15 cellular contexts compared by ENCODE assay signal in genomic region chr3:119388577-119388976, GRCh38.
DNase-seq lines count a peak whose midpoint lies in the region; ATAC-seq and TF ChIP-seq lines count a peak whose summit lies in the region.
"Had no signal": no experiment of that assay in that cellular context is flagged by ENCODE, and none has a peak within 500 bp of the region (broad histone marks: within the 10 kb centered on the region; RNA-seq: fewer than 3 reads in every experiment).

No MANE protein-coding gene starts in this region.

- TF ChIP-seq POLR2A in testis (IDR thresholded peaks at IDR 0.05) = no peak

- no peaks in the 10 kb centered on the region for H3K36me3 ChIP-seq in Loucy (ENCODE audit: insufficient read depth, low read length)
- H3K36me3 ChIP-seq in testis (ENCODE audit: low read depth, missing control alignments) = no peaks in the 10 kb centered on the region
- H3K36me3 ChIP-seq: pancreas had no signal

- TF ChIP-seq CTCF in AG09309 (IDR thresholded peaks at IDR 0.05; ENCODE audit: control insufficient read depth, insufficient read depth, low read depth, low read length, missing control alignments) = peak; percentile 18
- TF ChIP-seq CTCF in Loucy (conservative IDR thresholded peaks at IDR 0.05; ENCODE audit: low read length) = peak; percentile 65
- no peak for TF ChIP-seq CTCF in WTC11 (IDR thresholded peaks at IDR 0.05)
- peak; percentile 5 for TF ChIP-seq CTCF in fibroblast of the aortic adventitia (IDR thresholded peaks at IDR 0.05; ENCODE audit: insufficient read depth, low read length)
- no peak for TF ChIP-seq CTCF in nephron progenitor cell (IDR thresholded peaks at IDR 0.05)
- no peak for TF ChIP-seq CTCF in testis (IDR thresholded peaks at IDR 0.05)

- H3K27me3 ChIP-seq in Loucy (ENCODE audit: insufficient read depth, low read length, poor library complexity, severe bottlenecking) (no peaks in the 10 kb centered on the region), testis (no peaks in the 10 kb centered on the region)
- H3K27me3 ChIP-seq: heart right ventricle, pancreas, spleen had no signal

- DNase-seq in AG09309 (ENCODE audit: low read depth) (no peak), WTC11 (ENCODE audit: low spot score) (no peak), fibroblast of the aortic adventitia (ENCODE audit: low read depth) (no peak), immature natural killer cell (no peak), nephron progenitor cell (no peak), testis (no peak)
- DNase-seq in activated CD4-positive, alpha-beta T cell treated with anti-CD3 and anti-CD28 coated beads, Interleukin-2, amount 50 U/mL, for 48 hours = no peak
- DNase-seq: AML-193; heart right ventricle; pancreas; spleen; stimulated activated naive CD8-positive, alpha-beta T cell treated with anti-CD3 and anti-CD28 coated beads, Interleukin-15, Interleukin-2, amounts not matched to agents 100 U/mL and 50 U/mL, for 24 hours had no signal

- no peaks in the 10 kb centered on the region for H3F3A ChIP-seq in Loucy (ENCODE audit: low read depth)

- H3K79me2 ChIP-seq in Loucy (ENCODE audit: insufficient read depth, low read length) = no peaks in the 10 kb centered on the region

- no peaks in the 10 kb centered on the region for H3K9me2 ChIP-seq in Loucy (replicated peaks; ENCODE audit: low read depth, low read length)

- no peak overlapping the region for H3K4me2 ChIP-seq in Loucy (ENCODE audit: low read depth, low read length, poor library complexity, severe bottlenecking)

- H3K4me3 ChIP-seq in AG09309 (ENCODE audit: control insufficient read depth, low read depth, low read length) (no peak overlapping the region), Loucy (ENCODE audit: low read length, poor library complexity, severe bottlenecking) (no peak overlapping the region), fibroblast of the aortic adventitia (ENCODE audit: low read depth, low read length) (no peak overlapping the region), testis (no peak overlapping the region)
- H3K4me3 ChIP-seq: coronary artery, heart right ventricle, pancreas, spleen had no signal

- H3K27ac ChIP-seq in testis = no peak overlapping the region
- H3K27ac ChIP-seq: coronary artery, heart right ventricle, pancreas, spleen had no signal

- no peak overlapping the region for H3K4me3 Mint-ChIP-seq in WTC11
- H3K4me3 Mint-ChIP-seq in immature natural killer cell = no peak overlapping the region
- H3K4me3 Mint-ChIP-seq in nephron progenitor cell = no peak overlapping the region

- no peaks in the 10 kb centered on the region for H3K27me3 Mint-ChIP-seq in WTC11 (ENCODE audit: low read depth)
- no peaks in the 10 kb centered on the region for H3K27me3 Mint-ChIP-seq in immature natural killer cell (ENCODE audit: low read depth in 3 of 3)
- H3K27me3 Mint-ChIP-seq in nephron progenitor cell (ENCODE audit: low read depth, poor library complexity) = no peaks in the 10 kb centered on the region

- H3K9me3 Mint-ChIP-seq in WTC11 (no peaks in the 10 kb centered on the region), immature natural killer cell (no peaks in the 10 kb centered on the region), nephron progenitor cell (no peaks in the 10 kb centered on the region)

- intact Hi-C loops in testis (cut with DNase I; ENCODE audit: low total_unique reads) = no loop called here

- H4K20me1 ChIP-seq in Loucy (ENCODE audit: insufficient read depth, low read length, poor library complexity, severe bottlenecking) = no peaks in the 10 kb centered on the region

- 72 to 94% methylated on average over 8 of the region's 8 CpGs for WGBS in testis, 2 donors

- ATAC-seq in WTC11 = peak; percentile 85
- ATAC-seq: esophagus mucosa; heart right ventricle; pancreas; stimulated activated naive CD8-positive, alpha-beta T cell treated with anti-CD3 and anti-CD28 coated beads, Interleukin-15, Interleukin-2, amounts not matched to agents 100 U/mL and 50 U/mL, for 24 hours had no signal

- H3K27ac Mint-ChIP-seq in WTC11 = no peak overlapping the region
- H3K27ac Mint-ChIP-seq in immature natural killer cell = no peak overlapping the region
- H3K27ac Mint-ChIP-seq in nephron progenitor cell = no peak overlapping the region

- H3K4me1 ChIP-seq in Loucy (ENCODE audit: insufficient read depth, low read length, poor library complexity, severe bottlenecking) (peaks cover 7% of the 10 kb centered on the region), testis (no peaks in the 10 kb centered on the region)
- H3K4me1 ChIP-seq: heart right ventricle, spleen had no signal

- no peak overlapping the region for H2AFZ ChIP-seq in Loucy (ENCODE audit: low read length)

- H3K4me1 Mint-ChIP-seq in WTC11 (peaks cover 4% of the 10 kb centered on the region; the same call in 1 of the 2 replicates), immature natural killer cell (no peaks in the 10 kb centered on the region), nephron progenitor cell (peaks cover 6% of the 10 kb centered on the region)

- POLR2A ChIA-PET in WTC11 (lab: Charles Lee) = interaction anchor here (1.3 to 1.5 kb wide), 2 partner anchors 39 to 148 kb away, joined by 4 to 8 read pairs; partner anchors contain the start of gene B4GALT4

- H3K36me3 Mint-ChIP-seq in WTC11 (peaks cover 4% of the 10 kb centered on the region), immature natural killer cell (peaks cover 8 to 28% (median 26%) of the 10 kb centered on the region in 3 donors), nephron progenitor cell (ENCODE audit: low read depth) (peaks cover 8% of the 10 kb centered on the region)

- CTCF ChIA-PET in WTC11 (lab: Charles Lee) = interaction anchor here (0.8 to 1.9 kb wide), 18 partner anchors 9 to 183 kb away, joined by 3 to 20 read pairs (median 4); partner anchors contain the start of genes ARHGAP31 and B4GALT4

- no peak overlapping the region for H3K9ac ChIP-seq in Loucy (ENCODE audit: low read depth, low read length, poor library complexity, severe bottlenecking)

- H3K9me3 ChIP-seq in Loucy (ENCODE audit: insufficient read depth, low read depth, low read length) (no peaks in the 10 kb centered on the region), testis (no peaks in the 10 kb centered on the region)
- H3K9me3 ChIP-seq: heart right ventricle, pancreas, spleen had no signal

TF ChIP-seq in WTC11, 78 proteins besides CTCF, POLR2A, EP300 and RAD21:
- no peak for TF ChIP-seq ZNF121 (CRISPR knock-in tag; IDR thresholded peaks at IDR 0.05)
- no peak for TF ChIP-seq RORB (CRISPR knock-in tag; IDR thresholded peaks at IDR 0.05)
- no peak for TF ChIP-seq PRRX2 (CRISPR knock-in tag; IDR thresholded peaks at IDR 0.05)
- TF ChIP-seq TEAD1 (CRISPR knock-in tag; IDR thresholded peaks at IDR 0.05) = no peak

Comparison
In these comparisons a context has a peak if more than half of its experiments do, and no peak if none do; other contexts are left out.
1. CTCF ChIP-seq: peak in AG09309 (single experiment), Loucy (single experiment) and fibroblast of the aortic adventitia (single experiment); none in WTC11 (single experiment), nephron progenitor cell (single experiment) and testis (0 of 3).